ENCODE assay signal across 8 cellular contexts in genomic region chr7:96321670-96322372, GRCh38. TPM values are rescaled to one million over a fixed set of nuclear protein-coding genes. Genes with fewer than 3 reads are reported as not detected.
DNase-seq lines count a peak whose midpoint lies in the region; ATAC-seq and TF ChIP-seq lines count a peak whose summit lies in the region.

Gene SLC25A13 (minus strand): TSS chr7:96322098. CDS start chr7:96321956, 142 bp downstream.

- peak; percentile 35 for DNase-seq in DND-41
- DNase-seq in KBM-7: peak; percentile 82
- peak; percentile 79 for DNase-seq in RWPE2 (ENCODE audit: low spot score)
- DNase-seq in activated effector memory CD4-positive, alpha-beta T cell treated with Interleukin-2 at 50 U/mL for 16 hours: peak; percentile 50
- DNase-seq in fibroblast of the conjunctiva (ENCODE audit: low read depth): peak; percentile 65
- peak; percentile 82 for DNase-seq in stromal cell of bone marrow (ENCODE audit: low read depth)

- TF ChIP-seq CTCF in DND-41 (IDR thresholded peaks at IDR 0.05; ENCODE audit: borderline replicate concordance, extremely low read depth, low read length, poor library complexity, severe bottlenecking) (no peak), RWPE2 (IDR thresholded peaks at IDR 0.05; ENCODE audit: poor library complexity, severe bottlenecking) (no peak), neural cell (IDR thresholded peaks at IDR 0.05; ENCODE audit: poor library complexity, severe bottlenecking) (no peak)

- H2AFZ ChIP-seq in DND-41 (ENCODE audit: low read depth, low read length) (peak within 1 kb of the TSS; percentile 68), neural cell (ENCODE audit: low read depth, low read length) (peak within 1 kb of the TSS; percentile 93)

- H3K4me1 ChIP-seq in DND-41 (ENCODE audit: insufficient read depth, low read length) (peaks cover 22% of the 10 kb centered on the region), RWPE2 (ENCODE audit: insufficient read depth, poor library complexity, severe bottlenecking) (peaks cover 11% of the 10 kb centered on the region)

- H3K9me3 ChIP-seq in DND-41 (ENCODE audit: insufficient read depth, low read length, severe bottlenecking) (no peaks in the 10 kb centered on the region), RWPE2 (ENCODE audit: severe bottlenecking) (no peaks in the 10 kb centered on the region), neural cell (ENCODE audit: low read length) (no peaks in the 10 kb centered on the region)

- H3K27ac ChIP-seq in DND-41 (ENCODE audit: low read length) (peak within 1 kb of the TSS; percentile 67), RWPE2 (ENCODE audit: poor library complexity, severe bottlenecking) (peak within 1 kb of the TSS; percentile 73), neural cell (ENCODE audit: low read length) (peak within 1 kb of the TSS; percentile 39)

- no peaks in the 10 kb centered on the region for H3K79me2 ChIP-seq in DND-41 (ENCODE audit: insufficient read depth, low read length)
- H3K79me2 ChIP-seq in neural cell (replicated peaks; ENCODE audit: insufficient read depth, low read length): peaks cover 40% of the 10 kb centered on the region

- no peaks in the 10 kb centered on the region for H4K20me1 ChIP-seq in DND-41 (ENCODE audit: insufficient read depth, low read length)
- no peaks in the 10 kb centered on the region for H4K20me1 ChIP-seq in neural cell (ENCODE audit: insufficient read depth)

- peak within 1 kb of the TSS; percentile 22 to 59; a peak in 3 of 4 replicates for H3K4me3 ChIP-seq in DND-41 (ENCODE audit: low read depth in 1 of 2, low read length in 2 of 2)
- peak within 1 kb of the TSS; percentile 66 for H3K4me3 ChIP-seq in RWPE2 (ENCODE audit: severe bottlenecking)
- H3K4me3 ChIP-seq in neural cell (ENCODE audit: low read length): peak within 1 kb of the TSS; percentile 98

- peaks cover 3% of the 10 kb centered on the region for H3K27me3 ChIP-seq in DND-41 (ENCODE audit: insufficient read depth, low read length, poor library complexity)
- no peaks in the 10 kb centered on the region for H3K27me3 ChIP-seq in RWPE2 (ENCODE audit: insufficient read depth, poor library complexity, severe bottlenecking)
- no peaks in the 10 kb centered on the region for H3K27me3 ChIP-seq in neural cell (ENCODE audit: insufficient read depth, low read depth, low read length)

- no peaks in the 10 kb centered on the region for H3K9me2 ChIP-seq in neural cell (ENCODE audit: insufficient read depth, low read length)

- H3K9ac ChIP-seq in DND-41 (ENCODE audit: low read depth, low read length) (peak within 1 kb of the TSS; percentile 67), neural cell (ENCODE audit: low read length) (peak within 1 kb of the TSS; percentile 77)

- ATAC-seq in DND-41 (ENCODE audit: insufficient read depth, low read depth) (peak; percentile 73), GM21717 (IDR thresholded peaks at IDR 0.05; ENCODE audit: unreplicated experiment) (peak; percentile 75), RWPE2 (ENCODE audit: low read depth) (peak; percentile 89)

- H3F3A ChIP-seq in neural cell (ENCODE audit: insufficient read depth, low read length, poor library complexity, severe bottlenecking): no peaks in the 10 kb centered on the region

- no peak for TF ChIP-seq EP300 in neural cell (conservative IDR thresholded peaks at IDR 0.05; ENCODE audit: poor library complexity, severe bottlenecking)

- in situ Hi-C loops in KBM-7 (cut with MboI; ENCODE audit: low pct_unique_long_range_greater_than_20kb, low sequenced_read_pairs): no loop called here

- H3K4me2 ChIP-seq in DND-41 (ENCODE audit: insufficient read depth, low read length) (peak within 1 kb of the TSS; percentile 66), neural cell (ENCODE audit: low read length) (peak within 1 kb of the TSS; percentile 76)

- peak; percentile 43 for TF ChIP-seq RAD21 in neural cell (conservative IDR thresholded peaks at IDR 0.05)

- H3K36me3 ChIP-seq in DND-41 (ENCODE audit: insufficient read depth, low read length) (no peaks in the 10 kb centered on the region), RWPE2 (ENCODE audit: low read depth) (no peaks in the 10 kb centered on the region), neural cell (ENCODE audit: insufficient read depth, low read length) (no peaks in the 10 kb centered on the region)

TF ChIP-seq in neural cell, 6 proteins besides CTCF, POLR2A, EP300 and RAD21:
- peak; percentile 23 for TF ChIP-seq POLR2AphosphoS5 (IDR thresholded peaks at IDR 0.05)
- TF ChIP-seq TAF1 (IDR thresholded peaks at IDR 0.05; ENCODE audit: low read depth): no peak
- TF ChIP-seq MXI1 (conservative IDR thresholded peaks at IDR 0.05; ENCODE audit: poor library complexity, severe bottlenecking): peak; percentile 91
- no peak for TF ChIP-seq REST (IDR thresholded peaks at IDR 0.05; ENCODE audit: borderline replicate concordance)
- TF ChIP-seq EZH2 (IDR thresholded peaks at IDR 0.05; ENCODE audit: borderline replicate concordance, insufficient read depth, low read length, poor library complexity, severe bottlenecking): no peak
- peak; percentile 59 for TF ChIP-seq SMC3 (conservative IDR thresholded peaks at IDR 0.05; ENCODE audit: poor library complexity)

RNA-seq across cellular contexts. Expression of gene SLC25A13, which starts in this region (rescaled TPM):
- polyA plus RNA-seq in neural cell: 20.2 and 23.7 TPM in 2 replicates
- polyA minus RNA-seq in neural cell: 25.6 and 26.7 TPM in 2 replicates

Comparison
In these comparisons a context has a peak if more than half of its experiments do, and no peak if none do; other contexts are left out.
1. Peak in every context shown above with its lines: DNase-seq, ATAC-seq, H3K4me3 ChIP-seq and H3K27ac ChIP-seq.
2. H3K4me3 ChIP-seq: peak in every context shown above with its lines; median percentile 98 in neural cell; 66 in RWPE2; 40 in DND-41.